Comparison of ENCODE assay signal across 10 cellular contexts in genomic region chr18:56645415-56646016, GRCh38. TPM values are rescaled to one million over a fixed set of nuclear protein-coding genes. Genes with fewer than 3 reads are reported as not detected.
DNase-seq lines count a peak whose midpoint lies in the region; ATAC-seq and TF ChIP-seq lines count a peak whose summit lies in the region.
"Had no signal": no experiment of that assay in that cellular context is flagged by ENCODE, and none has a peak within 500 bp of the region (broad histone marks: within the 10 kb centered on the region; RNA-seq: fewer than 3 reads in every experiment).

No MANE protein-coding gene starts in this region.

- H3K36me3 Mint-ChIP-seq in activated CD4-positive, alpha-beta memory T cell treated with anti-CD3 and anti-CD28 coated beads for 36 hours: no peaks in the 10 kb centered on the region

- BruUV-seq in A673 (replicated peaks; lab: Mats Ljungman, UMichigan) (no TSS peak), PC-3 (replicated peaks; lab: Mats Ljungman, UMichigan) (no TSS peak)

- H3K27me3 ChIP-seq in A673 (replicated peaks; ENCODE audit: insufficient read depth, low read depth, low read length, poor library complexity) (no peaks in the 10 kb centered on the region), PC-3 (ENCODE audit: low read length) (no peaks in the 10 kb centered on the region), gastroesophageal sphincter (no peaks in the 10 kb centered on the region), HAP-1 (ENCODE audit: low read depth) (no peaks in the 10 kb centered on the region), aorta (ENCODE audit: control insufficient read depth in 1 of 2, insufficient read depth in 2 of 2, low read length in 1 of 2) (no peaks in the 10 kb centered on the region)
- H3K27me3 ChIP-seq: SJSA1 had no signal

- no peaks in the 10 kb centered on the region for H4K20me1 ChIP-seq in PC-3 (ENCODE audit: low read length)

- H3K4me3 ChIP-seq in A673 (ENCODE audit: low read depth, low read length, poor library complexity, severe bottlenecking): no peak overlapping the region
- H3K4me3 ChIP-seq in PC-3 (ENCODE audit: low read length): no peak overlapping the region
- H3K4me3 ChIP-seq in gastroesophageal sphincter: no peak overlapping the region
- no peak overlapping the region for H3K4me3 ChIP-seq in HAP-1
- no peak overlapping the region for H3K4me3 ChIP-seq in aorta (ENCODE audit: low read length in 2 of 2)
- H3K4me3 ChIP-seq: SJSA1 had no signal

- no peak overlapping the region for H3K4me3 Mint-ChIP-seq in activated CD4-positive, alpha-beta memory T cell treated with anti-CD3 and anti-CD28 coated beads for 36 hours

- no peak overlapping the region for H3K27ac ChIP-seq in A673 (ENCODE audit: low read depth, low read length, poor library complexity, severe bottlenecking)
- H3K27ac ChIP-seq in PC-3 (ENCODE audit: low read length): no peak overlapping the region
- H3K27ac ChIP-seq in gastroesophageal sphincter: no peak overlapping the region
- H3K27ac ChIP-seq in aorta (ENCODE audit: low read depth in 1 of 2, low read length in 2 of 2): no peak overlapping the region
- H3K27ac ChIP-seq: epithelial cell of prostate, SJSA1 had no signal

- peaks cover 13% of the 10 kb centered on the region for H3K4me1 Mint-ChIP-seq in activated CD4-positive, alpha-beta memory T cell treated with anti-CD3 and anti-CD28 coated beads for 36 hours (ENCODE audit: low read depth)

- no peak overlapping the region for H3K4me2 ChIP-seq in PC-3 (ENCODE audit: low read length)

- no peaks in the 10 kb centered on the region for H3K4me1 ChIP-seq in A673 (ENCODE audit: insufficient read depth, low read length, poor library complexity, severe bottlenecking)
- H3K4me1 ChIP-seq in PC-3 (ENCODE audit: insufficient read depth, low read length): peaks cover 15% of the 10 kb centered on the region
- H3K4me1 ChIP-seq in gastroesophageal sphincter: peaks cover 0 to 6% (median 0%) of the 10 kb centered on the region in 3 donors
- H3K4me1 ChIP-seq in HAP-1: peaks cover 4% of the 10 kb centered on the region; the same call in 1 of the 2 replicates
- peaks cover 0 to 1% of the 10 kb centered on the region in 2 donors for H3K4me1 ChIP-seq in aorta (ENCODE audit: control insufficient read depth in 1 of 2, insufficient read depth in 2 of 2, low read length in 2 of 2)

- peak; percentile 21; the same call in 1 of the 2 replicates for ATAC-seq in PC-3
- ATAC-seq in gastroesophageal sphincter: no peak
- ATAC-seq in HG02642 (IDR thresholded peaks at IDR 0.05; ENCODE audit: poor library complexity, unreplicated experiment): no peak
- ATAC-seq in aorta (ENCODE audit: low FRiP score): no peak

- H3K36me3 ChIP-seq in A673 (ENCODE audit: insufficient read depth, low read length, poor library complexity, severe bottlenecking): no peaks in the 10 kb centered on the region
- H3K36me3 ChIP-seq in PC-3 (ENCODE audit: low read depth, low read length): no peaks in the 10 kb centered on the region
- H3K36me3 ChIP-seq in gastroesophageal sphincter: no peaks in the 10 kb centered on the region
- H3K36me3 ChIP-seq in HAP-1 (replicated peaks): no peaks in the 10 kb centered on the region
- no peaks in the 10 kb centered on the region for H3K36me3 ChIP-seq in aorta (ENCODE audit: control insufficient read depth in 1 of 2, insufficient read depth in 2 of 2, low read length in 1 of 2)
- H3K36me3 ChIP-seq: SJSA1 had no signal

- H3K27ac Mint-ChIP-seq in activated CD4-positive, alpha-beta memory T cell treated with anti-CD3 and anti-CD28 coated beads for 36 hours: no peak overlapping the region

- H3K9ac ChIP-seq in PC-3 (ENCODE audit: low read length): no peak overlapping the region

- intact Hi-C loops in A673 (cut with micrococcal nuclease; ENCODE audit: unreplicated experiment) (no loop called here), PC-3 (cut with micrococcal nuclease) (loop anchor here (2.0 kb wide), 1 partner anchor 57 kb away; no protein-coding TSS in a partner anchor), aorta (cut with DNase I) (no loop called here)
- intact Hi-C loops in activated CD4-positive, alpha-beta memory T cell treated with anti-CD3 and anti-CD28 coated beads for 36 hours (cut with micrococcal nuclease): no loop called here

- H3K9me2 ChIP-seq in PC-3 (replicated peaks; ENCODE audit: low read length): no peaks in the 10 kb centered on the region

- POLR2A ChIA-PET in A673 (lab: Charles Lee; ENCODE audit: low non-redundant PET): no interaction called here
- POLR2A ChIA-PET in PC-3 (lab: Charles Lee; ENCODE audit: unreplicated experiment): no interaction called here
- POLR2A ChIA-PET in activated CD4-positive, alpha-beta memory T cell treated with anti-CD3 and anti-CD28 coated beads for 36 hours (lab: Charles Lee): no interaction called here

- 46 to 64% methylated on average over 5 of the region's 5 CpGs for WGBS in gastroesophageal sphincter (ENCODE audit: low coverage in 1 of 2), 2 donors
- WGBS in aorta, 2 donors: 64 to 70% methylated on average over 5 of the region's 5 CpGs

- no peaks in the 10 kb centered on the region for H3K9me3 Mint-ChIP-seq in activated CD4-positive, alpha-beta memory T cell treated with anti-CD3 and anti-CD28 coated beads for 36 hours

- no peaks in the 10 kb centered on the region for H3K79me2 ChIP-seq in PC-3 (ENCODE audit: low read length)

- CTCF ChIA-PET in A673 (lab: Charles Lee): no interaction called here
- CTCF ChIA-PET in PC-3 (lab: Charles Lee): interaction anchor here (0.6 kb wide), 1 partner anchor 14 kb away, joined by 3 read pairs; no protein-coding TSS in a partner anchor
- CTCF ChIA-PET in activated CD4-positive, alpha-beta memory T cell treated with anti-CD3 and anti-CD28 coated beads for 36 hours (lab: Charles Lee): interaction anchor here (0.5 to 1.9 kb wide), 4 partner anchors 10 to 56 kb away, joined by 4 to 5 read pairs (median 4); no protein-coding TSS in a partner anchor

- TF ChIP-seq CTCF in A673 (conservative IDR thresholded peaks at IDR 0.05; ENCODE audit: low read depth, low read length) (peak; percentile 66), GM10266 (IDR thresholded peaks at IDR 0.05; ENCODE audit: control insufficient read depth, insufficient read depth, low read depth, missing control alignments) (peak; percentile 53), PC-3 (conservative IDR thresholded peaks at IDR 0.05; ENCODE audit: low read depth, low read length) (peak; percentile 69), gastroesophageal sphincter (IDR thresholded peaks at IDR 0.05) (peak in 3 of 4 experiments; percentile 14 to 33 (median 15))

- H3K9me3 ChIP-seq in A673 (ENCODE audit: low read depth, low read length, poor library complexity, severe bottlenecking): no peaks in the 10 kb centered on the region
- H3K9me3 ChIP-seq in PC-3 (ENCODE audit: low read length): no peaks in the 10 kb centered on the region
- no peaks in the 10 kb centered on the region for H3K9me3 ChIP-seq in gastroesophageal sphincter
- H3K9me3 ChIP-seq in HAP-1: no peaks in the 10 kb centered on the region
- no peaks in the 10 kb centered on the region for H3K9me3 ChIP-seq in aorta (ENCODE audit: control insufficient read depth, low read length)
- H3K9me3 ChIP-seq: SJSA1 had no signal

- TF ChIP-seq EP300 in gastroesophageal sphincter (IDR thresholded peaks at IDR 0.05): no peak

- peak; percentile 35 for DNase-seq in A673 (ENCODE audit: low spot score)
- DNase-seq in GM10266 (ENCODE audit: extremely low spot score): peak; percentile 14
- peak; percentile 45 for DNase-seq in PC-3
- no peak for DNase-seq in activated CD4-positive, alpha-beta memory T cell treated with anti-CD3 and anti-CD28 coated beads for 36 hours
- no peak for DNase-seq in HAP-1 (ENCODE audit: low spot score in 2 of 2)
- no peak for DNase-seq in aorta

- no peaks in the 10 kb centered on the region for H3K27me3 Mint-ChIP-seq in activated CD4-positive, alpha-beta memory T cell treated with anti-CD3 and anti-CD28 coated beads for 36 hours

- no peak for TF ChIP-seq POLR2A in gastroesophageal sphincter (IDR thresholded peaks at IDR 0.05)

- H3F3A ChIP-seq in PC-3 (ENCODE audit: low read length, unreplicated experiment): no peaks in the 10 kb centered on the region

- H2AFZ ChIP-seq in PC-3 (ENCODE audit: low read length): no peak overlapping the region

- in situ Hi-C loops in HAP-1 (cut with MboI; ENCODE audit: low sequenced_read_pairs): no loop called here

RNA-seq across cellular contexts. Expression of gene WDR7, which starts 5.6 kb away (rescaled TPM):
- 21.2 and 24.3 TPM in 2 replicates for total RNA-seq in A673 (2021)
- 16.0 and 23.8 TPM in 2 replicates for total RNA-seq in PC-3 (2014; rRNA removed)
- total RNA-seq in gastroesophageal sphincter: 10 to 100 TPM; 19.3 to 51.4 (median 28.8) TPM
- 10 to 100 TPM; 18.0 to 19.5 TPM for total RNA-seq in activated CD4-positive, alpha-beta memory T cell treated with anti-CD3 and anti-CD28 coated beads for 36 hours
- total RNA-seq in aorta: 10 to 100 TPM; 32.7 to 46.6 TPM
- polyA plus RNA-seq in aorta: 1 to 10 TPM; 6.5 to 8.4 TPM

RNA-seq across cellular contexts. Expression of gene TXNL1, which starts 7.1 kb away (rescaled TPM):
- total RNA-seq in A673 (2021) (115 and 131 TPM in 2 replicates), PC-3 (2014; rRNA removed) (70.0 and 75.8 TPM in 2 replicates), gastroesophageal sphincter (10 to 100 TPM; 43.6 to 53.0 (median 47.7) TPM), aorta (10 to 100 TPM; 44.7 to 49.6 TPM)
- 10 to 100 TPM; 68.7 to 68.9 TPM for total RNA-seq in activated CD4-positive, alpha-beta memory T cell treated with anti-CD3 and anti-CD28 coated beads for 36 hours
- 10 to 100 TPM; 36.4 to 44.2 TPM for polyA plus RNA-seq in aorta

Comparison
In these comparisons a context has a peak if more than half of its experiments do, and no peak if none do; other contexts are left out.
1. DNase-seq: peak in A673 (single experiment), GM10266 (single experiment) and PC-3 (single experiment); none in activated CD4-positive, alpha-beta memory T cell treated with anti-CD3 and anti-CD28 coated beads for 36 hours (single experiment), HAP-1 (0 of 2) and aorta (0 of 2).
2. CTCF ChIP-seq: peak in every context shown above with its lines; median percentile 69 in PC-3; 66 in A673; 53 in GM10266; 15 in gastroesophageal sphincter.